23 cellular contexts compared by ENCODE assay signal in the genomic region with DNA sequence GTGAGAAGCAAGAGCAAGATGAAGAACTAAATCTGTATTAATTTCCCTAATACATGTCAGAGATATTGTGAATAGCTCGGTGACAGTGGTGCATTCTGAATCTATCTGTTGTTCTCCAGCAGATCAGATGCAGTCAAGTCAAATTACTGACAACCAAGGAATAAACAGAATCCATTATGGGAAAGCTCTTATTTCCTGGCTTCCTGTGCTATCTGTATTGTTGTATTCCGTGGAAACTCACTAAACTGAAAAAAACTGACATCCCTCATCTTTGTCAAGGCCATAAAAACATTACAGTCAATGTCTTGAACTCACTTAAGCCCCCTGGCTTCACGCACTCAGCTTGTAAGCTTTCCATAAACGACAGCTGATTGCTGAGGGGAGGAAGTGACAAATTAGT.
"Had no signal": no experiment of that assay in that cellular context is flagged by ENCODE, and none has a peak within 500 bp of the region (broad histone marks: within the 10 kb centered on the region; RNA-seq: fewer than 3 reads in every experiment).

No MANE protein-coding gene starts in this region.

- H3K36me3 Mint-ChIP-seq: naive B cell; naive thymus-derived CD8-positive, alpha-beta T cell; natural killer cell treated with Interleukin-12 subunit alpha and Interleukin-12 subunit beta and Interleukin-15 and Interleukin-18, amount 100 ng/mL, for 72 hours; neural progenitor cell; stimulated activated effector memory CD8-positive, alpha-beta T cell treated with anti-CD3 and anti-CD28 coated beads, Interleukin-12 subunit alpha, Interleukin-12 subunit beta, amount 100 ng/mL, for 72 hours; stimulated activated naive B cell treated with anti-CD40 and anti-IgM and Interleukin-4, amounts not matched to agents 10 μg/mL and 1 μg/mL and 100 μg/mL, for 72 hours had no signal

- H3K4me3 Mint-ChIP-seq: naive B cell; naive thymus-derived CD8-positive, alpha-beta T cell; natural killer cell treated with Interleukin-12 subunit alpha and Interleukin-12 subunit beta and Interleukin-15 and Interleukin-18, amount 100 ng/mL, for 72 hours; nephron progenitor cell; neural progenitor cell; stimulated activated effector memory CD8-positive, alpha-beta T cell treated with anti-CD3 and anti-CD28 coated beads, Interleukin-12 subunit alpha, Interleukin-12 subunit beta, amount 100 ng/mL, for 72 hours; stimulated activated naive B cell treated with anti-CD40 and anti-IgM and Interleukin-4, amounts not matched to agents 10 μg/mL and 1 μg/mL and 100 μg/mL, for 72 hours; stimulated activated naive CD8-positive, alpha-beta T cell treated with anti-CD3 and anti-CD28 coated beads, Interleukin-15, Interleukin-2, amounts not matched to agents 100 ng/mL and 50 ng/mL, for 24 hours had no signal

- DNase-seq: naive B cell; naive thymus-derived CD8-positive, alpha-beta T cell; nephron progenitor cell; occipital lobe; pancreas; right cardiac atrium; right lobe of liver; sigmoid colon; small intestine; stimulated activated CD4-positive, alpha-beta T cell treated with anti-CD3 and anti-CD28 coated beads, Interleukin-15, amount 100 ng/mL, for 24 hours; stimulated activated CD4-positive, alpha-beta T cell treated with anti-CD3 and anti-CD28 coated beads, Interleukin-2, amount 100 ng/mL, for 24 hours; stimulated activated CD4-positive, alpha-beta T cell treated with anti-CD3 and anti-CD28 coated beads, Interleukin-2, amount 100 ng/mL, for 48 hours; stimulated activated CD4-positive, alpha-beta T cell treated with anti-CD3 and anti-CD28 coated beads, Interleukin-4, amount 100 ng/mL, for 24 hours; stimulated activated naive B cell treated with anti-CD40 and anti-IgM and Interleukin-4, amounts not matched to agents 10 μg/mL and 1 μg/mL and 100 μg/mL, for 72 hours; stimulated activated naive CD4-positive, alpha-beta T cell treated with Interleukin-2 at 50 U/mL for 16 hours; stomach; thyroid gland; trophoblast cell; upper lobe of left lung had no signal

- H3K27me3 Mint-ChIP-seq: naive B cell; naive thymus-derived CD8-positive, alpha-beta T cell; stimulated activated naive B cell treated with anti-CD40 and anti-IgM and Interleukin-4, amounts not matched to agents 10 μg/mL and 1 μg/mL and 100 μg/mL, for 72 hours; stimulated activated naive CD8-positive, alpha-beta T cell treated with anti-CD3 and anti-CD28 coated beads, Interleukin-15, Interleukin-2, amounts not matched to agents 100 ng/mL and 50 ng/mL, for 24 hours had no signal

- H3K4me1 Mint-ChIP-seq: naive B cell; naive thymus-derived CD8-positive, alpha-beta T cell; nephron progenitor cell; neural progenitor cell; stimulated activated effector memory CD8-positive, alpha-beta T cell treated with anti-CD3 and anti-CD28 coated beads, Interleukin-12 subunit alpha, Interleukin-12 subunit beta, amount 100 ng/mL, for 72 hours; stimulated activated naive B cell treated with anti-CD40 and anti-IgM and Interleukin-4, amounts not matched to agents 10 μg/mL and 1 μg/mL and 100 μg/mL, for 72 hours had no signal

- H3K27ac Mint-ChIP-seq: naive B cell; naive thymus-derived CD8-positive, alpha-beta T cell; natural killer cell treated with Interleukin-12 subunit alpha and Interleukin-12 subunit beta and Interleukin-15 and Interleukin-18, amount 100 ng/mL, for 72 hours; nephron progenitor cell; neural progenitor cell; stimulated activated effector memory CD8-positive, alpha-beta T cell treated with anti-CD3 and anti-CD28 coated beads, Interleukin-12 subunit alpha, Interleukin-12 subunit beta, amount 100 ng/mL, for 72 hours; stimulated activated naive B cell treated with anti-CD40 and anti-IgM and Interleukin-4, amounts not matched to agents 10 μg/mL and 1 μg/mL and 100 μg/mL, for 72 hours; stimulated activated naive CD8-positive, alpha-beta T cell treated with anti-CD3 and anti-CD28 coated beads, Interleukin-15, Interleukin-2, amounts not matched to agents 100 ng/mL and 50 ng/mL, for 24 hours had no signal

- H3K9me3 Mint-ChIP-seq: natural killer cell treated with Interleukin-12 subunit alpha and Interleukin-12 subunit beta and Interleukin-15 and Interleukin-18, amount 100 ng/mL, for 72 hours; nephron progenitor cell; neural progenitor cell; stimulated activated naive B cell treated with anti-CD40 and anti-IgM and Interleukin-4, amounts not matched to agents 10 μg/mL and 1 μg/mL and 100 μg/mL, for 72 hours had no signal
